17 cellular contexts compared by ENCODE assay signal in genomic region chr5:112692472-112692871, GRCh38.
"Had no signal": no experiment of that assay in that cellular context is flagged by ENCODE, and none has a peak within 500 bp of the region (broad histone marks: within the 10 kb centered on the region; RNA-seq: fewer than 3 reads in every experiment).

No MANE protein-coding gene starts in this region.

- H3K4me3 ChIP-seq: transverse colon, vagina had no signal

- DNase-seq: activated CD4-positive, alpha-beta memory T cell treated with anti-CD3 and anti-CD28 coated beads, Interleukin-2, amount 10 ng/mL, durations not matched to agents 7 days and 5 days; activated naive CD4-positive, alpha-beta T cell treated with anti-CD3 and anti-CD28 coated beads, Interleukin-2, amount 10 ng/mL, durations not matched to agents 7 days and 5 days; activated T-cell treated with anti-CD3 and anti-CD28 coated beads, Interleukin-2, amount 50 U/mL, for 24 hours; dermis blood vessel endothelial cell; foreskin melanocyte; head of caudate nucleus; kidney glomerular epithelial cell; posterior cingulate gyrus; retina; stimulated activated CD4-positive, alpha-beta T cell treated with anti-CD3 and anti-CD28 coated beads, Interleukin-2, amount 100 ng/mL, for 48 hours; transverse colon had no signal

- FAIRE-seq: astrocyte, bronchial epithelial cell had no signal

- H3K4me1 ChIP-seq: transverse colon, vagina had no signal

- H3K27ac ChIP-seq: epithelial cell of prostate, transverse colon, vagina, VCaP had no signal

- H3K9me3 ChIP-seq: transverse colon, vagina had no signal

- H3K27ac Mint-ChIP-seq: activated CD4-positive, alpha-beta memory T cell treated with anti-CD3 and anti-CD28 coated beads, Interleukin-2, amount 10 ng/mL, durations not matched to agents 7 days and 5 days; activated naive CD4-positive, alpha-beta T cell treated with anti-CD3 and anti-CD28 coated beads, Interleukin-2, amount 10 ng/mL, durations not matched to agents 7 days and 5 days; activated T-cell treated with anti-CD3 and anti-CD28 coated beads, Interleukin-2, amount 50 U/mL, for 24 hours; natural killer cell treated with Interleukin-12 subunit alpha and Interleukin-12 subunit beta and Interleukin-15 and Interleukin-18, amount 100 ng/mL, for 72 hours had no signal

- H3K36me3 Mint-ChIP-seq: activated naive CD4-positive, alpha-beta T cell treated with anti-CD3 and anti-CD28 coated beads, Interleukin-2, amount 10 ng/mL, durations not matched to agents 7 days and 5 days; natural killer cell treated with Interleukin-12 subunit alpha and Interleukin-12 subunit beta and Interleukin-15 and Interleukin-18, amount 100 ng/mL, for 72 hours had no signal

- H3K4me1 Mint-ChIP-seq: activated naive CD4-positive, alpha-beta T cell treated with anti-CD3 and anti-CD28 coated beads, Interleukin-2, amount 10 ng/mL, durations not matched to agents 7 days and 5 days had no signal

- H3K27me3 ChIP-seq: vagina had no signal

- H3K4me3 Mint-ChIP-seq: activated CD4-positive, alpha-beta memory T cell treated with anti-CD3 and anti-CD28 coated beads, Interleukin-2, amount 10 ng/mL, durations not matched to agents 7 days and 5 days; activated naive CD4-positive, alpha-beta T cell treated with anti-CD3 and anti-CD28 coated beads, Interleukin-2, amount 10 ng/mL, durations not matched to agents 7 days and 5 days; activated T-cell treated with anti-CD3 and anti-CD28 coated beads, Interleukin-2, amount 50 U/mL, for 24 hours; natural killer cell treated with Interleukin-12 subunit alpha and Interleukin-12 subunit beta and Interleukin-15 and Interleukin-18, amount 100 ng/mL, for 72 hours had no signal

- H3K36me3 ChIP-seq: transverse colon, vagina had no signal

- H3K9me3 Mint-ChIP-seq: activated CD4-positive, alpha-beta memory T cell treated with anti-CD3 and anti-CD28 coated beads, Interleukin-2, amount 10 ng/mL, durations not matched to agents 7 days and 5 days; activated naive CD4-positive, alpha-beta T cell treated with anti-CD3 and anti-CD28 coated beads, Interleukin-2, amount 10 ng/mL, durations not matched to agents 7 days and 5 days; activated T-cell treated with anti-CD3 and anti-CD28 coated beads, Interleukin-2, amount 50 U/mL, for 24 hours; natural killer cell treated with Interleukin-12 subunit alpha and Interleukin-12 subunit beta and Interleukin-15 and Interleukin-18, amount 100 ng/mL, for 72 hours had no signal
